ENCODE assay signal across 8 cellular contexts in genomic region chr3:10142707-10143560, GRCh38. TPM values are rescaled to one million over a fixed set of nuclear protein-coding genes. Genes with fewer than 3 reads are reported as not detected.
DNase-seq lines count a peak whose midpoint lies in the region; ATAC-seq, FAIRE-seq and TF ChIP-seq lines count a peak whose summit lies in the region.

No MANE protein-coding gene starts in this region.

- H3K4me3 ChIP-seq in BE2C (ENCODE audit: low read depth, low read length), result peak overlapping the region; percentile 60
- peak overlapping the region; percentile 58 to 92 (median 80) for H3K4me3 ChIP-seq in skin epidermis

- H3K27me3 ChIP-seq in BE2C, result no peaks in the 10 kb centered on the region

- H3K27ac Mint-ChIP-seq in activated T-cell treated with anti-CD3 and anti-CD28 coated beads, Interleukin-2, amount 50 U/mL, for 24 hours, result peak overlapping the region; percentile 97
- peak overlapping the region; percentile 7 for H3K27ac Mint-ChIP-seq in glutamatergic neuron (ENCODE audit: unreplicated experiment)

- ATAC-seq in GM18873 (IDR thresholded peaks at IDR 0.05; ENCODE audit: low FRiP score, unreplicated experiment), result no peak

- DNase-seq in BE2C (no peak), HT-29 (ENCODE audit: low spot score) (peak; percentile 25), glutamatergic neuron (no peak), HTR-8/SVneo (ENCODE audit: insufficient read length, low spot score) (no peak), NCI-H1436 treated with DMSO at 0.1 percent for 48 hours (lab: John Stamatoyannopoulos, UW) (no peak)
- DNase-seq in activated T-cell treated with anti-CD3 and anti-CD28 coated beads, Interleukin-2, amount 50 U/mL, for 24 hours, result peak; percentile 42

- H3K9me3 ChIP-seq in BE2C, result no peaks in the 10 kb centered on the region

- peaks cover 51% of the 10 kb centered on the region for H3K36me3 Mint-ChIP-seq in activated T-cell treated with anti-CD3 and anti-CD28 coated beads, Interleukin-2, amount 50 U/mL, for 24 hours (ENCODE audit: low read depth)
- H3K36me3 Mint-ChIP-seq in glutamatergic neuron (ENCODE audit: unreplicated experiment), result no peaks in the 10 kb centered on the region

- H3K27ac ChIP-seq in skin epidermis, result peak overlapping the region in 14 of 21 experiments; percentile 73 to 95 (median 90)

- TF ChIP-seq CTCF in BE2C (IDR thresholded peaks at IDR 0.05; ENCODE audit: low read depth, low read length), result no peak
- no peak for TF ChIP-seq CTCF in glutamatergic neuron (IDR thresholded peaks at IDR 0.05; ENCODE audit: partially characterized antibody, unreplicated experiment)

- FAIRE-seq in HTR-8/SVneo (lab: Jason Lieb, UNC), result no peak

- H3K27me3 Mint-ChIP-seq in activated T-cell treated with anti-CD3 and anti-CD28 coated beads, Interleukin-2, amount 50 U/mL, for 24 hours, result no peaks in the 10 kb centered on the region
- H3K27me3 Mint-ChIP-seq in glutamatergic neuron (ENCODE audit: unreplicated experiment), result peaks cover 4% of the 10 kb centered on the region

- peak overlapping the region; percentile 89 for H3K4me3 Mint-ChIP-seq in activated T-cell treated with anti-CD3 and anti-CD28 coated beads, Interleukin-2, amount 50 U/mL, for 24 hours
- peak overlapping the region; percentile 84 for H3K4me3 Mint-ChIP-seq in glutamatergic neuron (ENCODE audit: unreplicated experiment)

- peaks cover 32% of the 10 kb centered on the region for H3K4me1 Mint-ChIP-seq in activated T-cell treated with anti-CD3 and anti-CD28 coated beads, Interleukin-2, amount 50 U/mL, for 24 hours (ENCODE audit: low read depth)
- peaks cover 6% of the 10 kb centered on the region for H3K4me1 Mint-ChIP-seq in glutamatergic neuron (ENCODE audit: low read depth, unreplicated experiment)

- H3K4me1 ChIP-seq in BE2C, result no peaks in the 10 kb centered on the region

- H3K36me3 ChIP-seq in BE2C, result 0 out of 2 replicates have a peak, but pooled peaks cover 2% of the 10 kb centered on the region

- no peaks in the 10 kb centered on the region for H3K9me3 Mint-ChIP-seq in activated T-cell treated with anti-CD3 and anti-CD28 coated beads, Interleukin-2, amount 50 U/mL, for 24 hours
- peaks cover 5% of the 10 kb centered on the region for H3K9me3 Mint-ChIP-seq in glutamatergic neuron (ENCODE audit: unreplicated experiment)

RNA-seq across cellular contexts. Expression of gene VHL, which starts 1.4 kb away (rescaled TPM):
- polyA plus RNA-seq in BE2C (2012; ENCODE audit: insufficient read depth, insufficient read length, low read depth), result 22.8 TPM
- 24.8 and 27.4 TPM in 2 replicates for total RNA-seq in HT-29 (2014; rRNA removed; shearing (Covaris generic))
- total RNA-seq in glutamatergic neuron (ENCODE audit: unreplicated experiment), result 69.2 TPM

RNA-seq across cellular contexts. Expression of gene IRAK2, which starts 21.8 kb away (rescaled TPM):
- 0.37 TPM for polyA plus RNA-seq in BE2C (2012; ENCODE audit: insufficient read depth, insufficient read length, low read depth)
- total RNA-seq in HT-29 (2014; rRNA removed; shearing (Covaris generic)), result 4.9 and 5.7 TPM in 2 replicates
- total RNA-seq in glutamatergic neuron (ENCODE audit: unreplicated experiment), result 0.20 TPM

RNA-seq across cellular contexts. Expression of gene BRK1, which starts 27.5 kb away (rescaled TPM):
- polyA plus RNA-seq in BE2C (2012; ENCODE audit: insufficient read depth, insufficient read length, low read depth), result 110 TPM
- 41.7 and 42.3 TPM in 2 replicates for total RNA-seq in HT-29 (2014; rRNA removed; shearing (Covaris generic))
- total RNA-seq in glutamatergic neuron (ENCODE audit: unreplicated experiment), result 126 TPM

RNA-seq across cellular contexts. Expression of gene FANCD2OS, which starts 34.9 kb away (rescaled TPM):
- not detected for polyA plus RNA-seq in BE2C (2012; ENCODE audit: insufficient read depth, insufficient read length, low read depth)
- not detected in 2 replicates for total RNA-seq in HT-29 (2014; rRNA removed; shearing (Covaris generic))
- total RNA-seq in glutamatergic neuron (ENCODE audit: unreplicated experiment), result not detected

Comparison
In these comparisons a context has a peak if more than half of its experiments do, and no peak if none do; other contexts are left out.
1. DNase-seq: peak in HT-29 (single experiment) and activated T-cell treated with anti-CD3 and anti-CD28 coated beads, Interleukin-2, amount 50 U/mL, for 24 hours (single experiment); none in BE2C (single experiment), glutamatergic neuron (single experiment), HTR-8/SVneo (single experiment) and NCI-H1436 treated with DMSO at 0.1 percent for 48 hours (single experiment).